ENCODE assay signal across 8 cellular contexts in genomic region chr13:87671031-87671823, GRCh38. TPM values are rescaled to one million over a fixed set of nuclear protein-coding genes. Genes with fewer than 3 reads are reported as not detected.
A peak's percentile ranks its signal among the peaks of the same experiment; 100 is the strongest.
DNase-seq lines count a peak whose midpoint lies in the region; ATAC-seq and TF ChIP-seq lines count a peak whose summit lies in the region.

Gene SLITRK5 (plus strand): TSS chr13:87671371. CDS start chr13:87675389, 4,018 bp downstream.

- POLR2A ChIA-PET in CD4-positive, alpha-beta memory T cell (lab: Charles Lee; ENCODE audit: partially characterized antibody) = interaction anchor here (0.7 kb wide), 1 partner anchor 1089 kb away, joined by 3 read pairs; no protein-coding TSS in a partner anchor

- peak in 4 of 5 donors; percentile 24 to 52 (median 36) for DNase-seq in CD4-positive, alpha-beta memory T cell
- no peak for DNase-seq in NT2/D1 (ENCODE audit: low read depth, low spot score)
- peak; percentile 63 to 69 for DNase-seq in activated T-cell treated with anti-CD3 and anti-CD28 coated beads, Interleukin-2, amount 50 U/mL, for 72 hours
- peak; percentile 44 for DNase-seq in fibroblast of mammary gland (ENCODE audit: low read depth)
- DNase-seq in natural killer cell = peak; percentile 64

- peaks cover 3 to 30% (median 21%) of the 10 kb centered on the region in 4 donors for H3K4me1 Mint-ChIP-seq in CD4-positive, alpha-beta memory T cell
- H3K4me1 Mint-ChIP-seq in activated T-cell treated with anti-CD3 and anti-CD28 coated beads, Interleukin-2, amount 50 U/mL, for 72 hours (ENCODE audit: low read depth) = peaks cover 16% of the 10 kb centered on the region
- H3K4me1 Mint-ChIP-seq in natural killer cell = peaks cover 30 to 33% of the 10 kb centered on the region in 2 donors

- no peaks in the 10 kb centered on the region for H3K9me3 ChIP-seq in CD4-positive, alpha-beta memory T cell (ENCODE audit: control insufficient read depth in 1 of 2, low read length in 2 of 2)
- H3K9me3 ChIP-seq in NT2/D1 (ENCODE audit: insufficient read depth, low read length) (no peaks in the 10 kb centered on the region), subcutaneous abdominal adipose tissue (ENCODE audit: control insufficient read depth in 5 of 5, low read length in 5 of 5) (peaks cover 0 to 2% (median 0%) of the 10 kb centered on the region in 5 donors)

- H3K27me3 ChIP-seq in CD4-positive, alpha-beta memory T cell (ENCODE audit: insufficient read depth, low read length) = peaks cover 3% of the 10 kb centered on the region
- peaks cover 28% of the 10 kb centered on the region for H3K27me3 ChIP-seq in NT2/D1 (ENCODE audit: insufficient read depth, insufficient read length)
- peaks cover 20 to 35% (median 31%) of the 10 kb centered on the region in 5 donors for H3K27me3 ChIP-seq in subcutaneous abdominal adipose tissue (ENCODE audit: control insufficient read depth in 5 of 5, insufficient read depth in 4 of 5, low read length in 5 of 5)

- no peak within 1 kb of the TSS for H3K27ac ChIP-seq in CD4-positive, alpha-beta memory T cell (ENCODE audit: low read depth, low read length)
- H3K27ac ChIP-seq in subcutaneous abdominal adipose tissue (ENCODE audit: low read depth, low read length) = no peak within 1 kb of the TSS

- H3K4me1 ChIP-seq in CD4-positive, alpha-beta memory T cell (ENCODE audit: insufficient read depth, low read length) = no peaks in the 10 kb centered on the region
- H3K4me1 ChIP-seq in NT2/D1 (ENCODE audit: insufficient read depth, insufficient read length) (peaks cover 3% of the 10 kb centered on the region), subcutaneous abdominal adipose tissue (ENCODE audit: control insufficient read depth in 5 of 5, insufficient read depth in 5 of 5, low read length in 5 of 5) (peaks cover 2 to 37% (median 31%) of the 10 kb centered on the region in 5 donors)

- peaks cover 0 to 35% (median 6%) of the 10 kb centered on the region in 8 donors for H3K9me3 Mint-ChIP-seq in CD4-positive, alpha-beta memory T cell
- no peaks in the 10 kb centered on the region for H3K9me3 Mint-ChIP-seq in activated T-cell treated with anti-CD3 and anti-CD28 coated beads, Interleukin-2, amount 50 U/mL, for 72 hours
- H3K9me3 Mint-ChIP-seq in natural killer cell = no peaks in the 10 kb centered on the region

- TF ChIP-seq CTCF in fibroblast of mammary gland (conservative IDR thresholded peaks at IDR 0.05; ENCODE audit: control insufficient read depth, insufficient read depth, low read depth, low read length) (peak; percentile 63), natural killer cell (IDR thresholded peaks at IDR 0.05) (peak; percentile 81)

- peak within 1 kb of the TSS in 1 of 7 donors; percentile 50 for H3K27ac Mint-ChIP-seq in CD4-positive, alpha-beta memory T cell
- no peak within 1 kb of the TSS for H3K27ac Mint-ChIP-seq in activated T-cell treated with anti-CD3 and anti-CD28 coated beads, Interleukin-2, amount 50 U/mL, for 72 hours
- peak within 1 kb of the TSS in 1 of 2 donors; percentile 69 for H3K27ac Mint-ChIP-seq in natural killer cell

- no peaks in the 10 kb centered on the region for H3K36me3 ChIP-seq in CD4-positive, alpha-beta memory T cell (ENCODE audit: insufficient read depth, low read length)
- H3K36me3 ChIP-seq in NT2/D1 (ENCODE audit: insufficient read depth, insufficient read length, low read length) = no peaks in the 10 kb centered on the region
- no peaks in the 10 kb centered on the region for H3K36me3 ChIP-seq in subcutaneous abdominal adipose tissue (ENCODE audit: control insufficient read depth in 5 of 5, insufficient read depth in 5 of 5, low read length in 5 of 5)

- CTCF ChIA-PET in CD4-positive, alpha-beta memory T cell (lab: Charles Lee; ENCODE audit: partially characterized antibody) = interaction anchor here (1.0 kb wide), 1 partner anchor 798 kb away, joined by 3 read pairs; no protein-coding TSS in a partner anchor

- H3K27me3 Mint-ChIP-seq in CD4-positive, alpha-beta memory T cell = peaks cover 26 to 36% of the 10 kb centered on the region in 2 donors
- H3K27me3 Mint-ChIP-seq in activated T-cell treated with anti-CD3 and anti-CD28 coated beads, Interleukin-2, amount 50 U/mL, for 72 hours (ENCODE audit: low read depth) = peaks cover 37% of the 10 kb centered on the region
- H3K27me3 Mint-ChIP-seq in natural killer cell (ENCODE audit: low read depth in 2 of 2) = peaks cover 32 to 39% of the 10 kb centered on the region in 2 donors

- H3K9ac ChIP-seq in NT2/D1 (ENCODE audit: insufficient read length, low read depth) (peak within 1 kb of the TSS; percentile 63), subcutaneous abdominal adipose tissue (ENCODE audit: low read length in 5 of 5) (no peak within 1 kb of the TSS)

- ATAC-seq in GM19455 (IDR thresholded peaks at IDR 0.05; ENCODE audit: unreplicated experiment) = peak; percentile 84
- peak; percentile 94 for ATAC-seq in HG03521 (IDR thresholded peaks at IDR 0.05; ENCODE audit: unreplicated experiment)
- peak; percentile 92 to 94 for ATAC-seq in activated T-cell treated with anti-CD3 and anti-CD28 coated beads, Interleukin-2, amount 50 U/mL, for 72 hours (replicated peaks in 1 of 2)
- ATAC-seq in natural killer cell = peak; percentile 91 to 93 (median 92)

- peaks cover 0 to 1% of the 10 kb centered on the region in 2 donors for H3K36me3 Mint-ChIP-seq in CD4-positive, alpha-beta memory T cell
- H3K36me3 Mint-ChIP-seq in activated T-cell treated with anti-CD3 and anti-CD28 coated beads, Interleukin-2, amount 50 U/mL, for 72 hours (ENCODE audit: insufficient read depth in 2 of 2) = peaks cover 3 to 8% of the 10 kb centered on the region in 2 donors
- H3K36me3 Mint-ChIP-seq in natural killer cell = no peaks in the 10 kb centered on the region

- H3K4me3 ChIP-seq in CD4-positive, alpha-beta memory T cell (ENCODE audit: low read length in 2 of 2) = no peak within 1 kb of the TSS
- H3K4me3 ChIP-seq in NT2/D1 (ENCODE audit: insufficient read length, low read depth) (peak within 1 kb of the TSS; percentile 71), fibroblast of mammary gland (ENCODE audit: control insufficient read depth, low read depth, low read length) (peak within 1 kb of the TSS; percentile 44), subcutaneous abdominal adipose tissue (ENCODE audit: low read depth in 1 of 5, low read length in 5 of 5) (peak within 1 kb of the TSS; percentile 58 to 72 (median 71))

- intact Hi-C loops in CD4-positive, alpha-beta memory T cell (cut with micrococcal nuclease) = no loop called here
- intact Hi-C loops in natural killer cell (cut with micrococcal nuclease) = loop anchor here (10.0 kb wide), 1 partner anchor 1394 kb away; no protein-coding TSS in a partner anchor

- H3K4me3 Mint-ChIP-seq in CD4-positive, alpha-beta memory T cell = peak within 1 kb of the TSS; percentile 61 to 90 (median 76)
- H3K4me3 Mint-ChIP-seq in activated T-cell treated with anti-CD3 and anti-CD28 coated beads, Interleukin-2, amount 50 U/mL, for 72 hours = peak within 1 kb of the TSS; percentile 74
- H3K4me3 Mint-ChIP-seq in natural killer cell = peak within 1 kb of the TSS; percentile 92

RNA-seq across cellular contexts. Expression of gene SLITRK5, which starts in this region (rescaled TPM):
- total RNA-seq in CD4-positive, alpha-beta memory T cell = under 1 TPM; 0.38 to 0.44 TPM
- polyA plus RNA-seq in CD4-positive, alpha-beta memory T cell = under 1 TPM in 1 of 2 donors, not detected in 1; 0.02 TPM
- total RNA-seq in activated T-cell treated with anti-CD3 and anti-CD28 coated beads, Interleukin-2, amount 50 U/mL, for 72 hours = not detected
- under 1 TPM; 0.02 to 0.10 (median 0.07) TPM for total RNA-seq in natural killer cell

Comparison
In these comparisons a context has a peak if more than half of its experiments do, and no peak if none do; other contexts are left out.
1. Peak in DNase-seq in CD4-positive, alpha-beta memory T cell; RNA of the gene not detected or under 1 TPM.
2. Peak in DNase-seq and ATAC-seq in activated T-cell treated with anti-CD3 and anti-CD28 coated beads, Interleukin-2, amount 50 U/mL, for 72 hours; RNA of the gene not detected or under 1 TPM.
3. Peak in DNase-seq and ATAC-seq in natural killer cell; RNA of the gene not detected or under 1 TPM.
4. H3K4me3 ChIP-seq: peak in NT2/D1 (single experiment), fibroblast of mammary gland (single experiment) and subcutaneous abdominal adipose tissue (5 of 5); none in CD4-positive, alpha-beta memory T cell (0 of 2).
5. Peak in every context shown above with its lines, with median percentiles within 50 percentile points of each other: H3K4me3 Mint-ChIP-seq and ATAC-seq.